In genomic region chr2:70248145-70248809, GRCh38 we compare ENCODE assay signal across 1 cellular context.
A peak's percentile ranks its signal among the peaks of the same experiment; 100 is the strongest.
TF ChIP-seq lines count a peak whose summit lies in the region.

A gene with protein sequence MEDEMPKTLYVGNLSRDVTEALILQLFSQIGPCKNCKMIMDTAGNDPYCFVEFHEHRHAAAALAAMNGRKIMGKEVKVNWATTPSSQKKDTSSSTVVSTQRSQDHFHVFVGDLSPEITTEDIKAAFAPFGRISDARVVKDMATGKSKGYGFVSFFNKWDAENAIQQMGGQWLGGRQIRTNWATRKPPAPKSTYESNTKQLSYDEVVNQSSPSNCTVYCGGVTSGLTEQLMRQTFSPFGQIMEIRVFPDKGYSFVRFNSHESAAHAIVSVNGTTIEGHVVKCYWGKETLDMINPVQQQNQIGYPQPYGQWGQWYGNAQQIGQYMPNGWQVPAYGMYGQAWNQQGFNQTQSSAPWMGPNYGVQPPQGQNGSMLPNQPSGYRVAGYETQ (minus strand): TSS chr2:70248628. CDS start chr2:70248430, 198 bp downstream.

TF ChIP-seq in HEK293, 187 proteins besides CTCF, POLR2A, EP300 and RAD21 (continued from another document and continues in another):
- TF ChIP-seq REST (tag by site-specific recombination; IDR thresholded peaks at IDR 0.05) (0 out of 2 replicates have a peak, but pooled peaks have one; percentile 15), ZNF248 (tag by site-specific recombination; IDR thresholded peaks at IDR 0.05) (no peak), EGR2 (tag by site-specific recombination; IDR thresholded peaks at IDR 0.05; ENCODE audit: low read depth) (no peak), INSM2 (tag by site-specific recombination; IDR thresholded peaks at IDR 0.05) (no peak), ZNF513 (tag by site-specific recombination; IDR thresholded peaks at IDR 0.05) (no peak), ZNF19 (tag by site-specific recombination; IDR thresholded peaks at IDR 0.05; ENCODE audit: low read depth) (no peak), ZNF302 (tag by site-specific recombination; IDR thresholded peaks at IDR 0.05; ENCODE audit: low read depth) (no peak), ZNF18 (tag by site-specific recombination; IDR thresholded peaks at IDR 0.05) (no peak), ZNF132 (tag by site-specific recombination; IDR thresholded peaks at IDR 0.05; ENCODE audit: borderline replicate concordance) (no peak), ZNF175 (tag by site-specific recombination; IDR thresholded peaks at IDR 0.05) (no peak), ZBTB7A (tag by site-specific recombination; IDR thresholded peaks at IDR 0.05; ENCODE audit: low read depth) (0 out of 2 replicates have a peak, but pooled peaks have one; percentile 56), KLF7 (tag by site-specific recombination; IDR thresholded peaks at IDR 0.05; ENCODE audit: borderline replicate concordance) (no peak; the same call in 1 of the 2 replicates), GLIS2 (tag by site-specific recombination; IDR thresholded peaks at IDR 0.05) (no peak), OSR2 (tag by site-specific recombination; IDR thresholded peaks at IDR 0.05) (no peak), ZNF510 (tag by site-specific recombination; IDR thresholded peaks at IDR 0.05; ENCODE audit: insufficient replicate concordance) (no peak), MEIS1 (CRISPR knock-in tag; IDR thresholded peaks at IDR 0.05; ENCODE audit: borderline replicate concordance) (no peak), ZNF654 (tag by site-specific recombination; IDR thresholded peaks at IDR 0.05; ENCODE audit: low read depth) (no peak), ZNF24 (tag by site-specific recombination; IDR thresholded peaks at IDR 0.05) (0 out of 2 replicates have a peak, but pooled peaks have one; percentile 14), ZFP41 (tag by site-specific recombination; IDR thresholded peaks at IDR 0.05; ENCODE audit: borderline replicate concordance) (no peak), MZF1 (tag by site-specific recombination; IDR thresholded peaks at IDR 0.05; ENCODE audit: borderline replicate concordance) (no peak), ZNF76 (tag by site-specific recombination; IDR thresholded peaks at IDR 0.05; ENCODE audit: borderline replicate concordance, low read depth) (no peak), ZNF362 (tag by site-specific recombination; IDR thresholded peaks at IDR 0.05) (no peak), PRDM4 (tag by site-specific recombination; IDR thresholded peaks at IDR 0.05) (0 out of 2 replicates have a peak, but pooled peaks have one; percentile 10), ZNF621 (tag by site-specific recombination; IDR thresholded peaks at IDR 0.05) (no peak), HOXC10 (CRISPR knock-in tag; IDR thresholded peaks at IDR 0.05) (no peak), ZNF274 (IDR thresholded peaks at IDR 0.05; ENCODE audit: low read length) (no peak), ZNF274 (tag by site-specific recombination; IDR thresholded peaks at IDR 0.05; ENCODE audit: borderline replicate concordance) (no peak)
- TF ChIP-seq, protein P1, sequence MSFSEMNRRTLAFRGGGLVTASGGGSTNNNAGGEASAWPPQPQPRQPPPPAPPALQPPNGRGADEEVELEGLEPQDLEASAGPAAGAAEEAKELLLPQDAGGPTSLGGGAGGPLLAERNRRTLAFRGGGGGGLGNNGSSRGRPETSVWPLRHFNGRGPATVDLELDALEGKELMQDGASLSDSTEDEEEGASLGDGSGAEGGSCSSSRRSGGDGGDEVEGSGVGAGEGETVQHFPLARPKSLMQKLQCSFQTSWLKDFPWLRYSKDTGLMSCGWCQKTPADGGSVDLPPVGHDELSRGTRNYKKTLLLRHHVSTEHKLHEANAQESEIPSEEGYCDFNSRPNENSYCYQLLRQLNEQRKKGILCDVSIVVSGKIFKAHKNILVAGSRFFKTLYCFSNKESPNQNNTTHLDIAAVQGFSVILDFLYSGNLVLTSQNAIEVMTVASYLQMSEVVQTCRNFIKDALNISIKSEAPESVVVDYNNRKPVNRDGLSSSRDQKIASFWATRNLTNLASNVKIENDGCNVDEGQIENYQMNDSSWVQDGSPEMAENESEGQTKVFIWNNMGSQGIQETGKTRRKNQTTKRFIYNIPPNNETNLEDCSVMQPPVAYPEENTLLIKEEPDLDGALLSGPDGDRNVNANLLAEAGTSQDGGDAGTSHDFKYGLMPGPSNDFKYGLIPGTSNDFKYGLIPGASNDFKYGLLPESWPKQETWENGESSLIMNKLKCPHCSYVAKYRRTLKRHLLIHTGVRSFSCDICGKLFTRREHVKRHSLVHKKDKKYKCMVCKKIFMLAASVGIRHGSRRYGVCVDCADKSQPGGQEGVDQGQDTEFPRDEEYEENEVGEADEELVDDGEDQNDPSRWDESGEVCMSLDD (tag by site-specific recombination; IDR thresholded peaks at IDR 0.05) = no peak
- TF ChIP-seq, protein P2, sequence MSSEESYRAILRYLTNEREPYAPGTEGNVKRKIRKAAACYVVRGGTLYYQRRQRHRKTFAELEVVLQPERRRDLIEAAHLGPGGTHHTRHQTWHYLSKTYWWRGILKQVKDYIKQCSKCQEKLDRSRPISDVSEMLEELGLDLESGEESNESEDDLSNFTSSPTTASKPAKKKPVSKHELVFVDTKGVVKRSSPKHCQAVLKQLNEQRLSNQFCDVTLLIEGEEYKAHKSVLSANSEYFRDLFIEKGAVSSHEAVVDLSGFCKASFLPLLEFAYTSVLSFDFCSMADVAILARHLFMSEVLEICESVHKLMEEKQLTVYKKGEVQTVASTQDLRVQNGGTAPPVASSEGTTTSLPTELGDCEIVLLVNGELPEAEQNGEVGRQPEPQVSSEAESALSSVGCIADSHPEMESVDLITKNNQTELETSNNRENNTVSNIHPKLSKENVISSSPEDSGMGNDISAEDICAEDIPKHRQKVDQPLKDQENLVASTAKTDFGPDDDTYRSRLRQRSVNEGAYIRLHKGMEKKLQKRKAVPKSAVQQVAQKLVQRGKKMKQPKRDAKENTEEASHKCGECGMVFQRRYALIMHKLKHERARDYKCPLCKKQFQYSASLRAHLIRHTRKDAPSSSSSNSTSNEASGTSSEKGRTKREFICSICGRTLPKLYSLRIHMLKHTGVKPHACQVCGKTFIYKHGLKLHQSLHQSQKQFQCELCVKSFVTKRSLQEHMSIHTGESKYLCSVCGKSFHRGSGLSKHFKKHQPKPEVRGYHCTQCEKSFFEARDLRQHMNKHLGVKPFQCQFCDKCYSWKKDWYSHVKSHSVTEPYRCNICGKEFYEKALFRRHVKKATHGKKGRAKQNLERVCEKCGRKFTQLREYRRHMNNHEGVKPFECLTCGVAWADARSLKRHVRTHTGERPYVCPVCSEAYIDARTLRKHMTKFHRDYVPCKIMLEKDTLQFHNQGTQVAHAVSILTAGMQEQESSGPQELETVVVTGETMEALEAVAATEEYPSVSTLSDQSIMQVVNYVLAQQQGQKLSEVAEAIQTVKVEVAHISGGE (tag by site-specific recombination; conservative IDR thresholded peaks at IDR 0.05; ENCODE audit: low read depth) = no peak
- TF ChIP-seq, protein P3, sequence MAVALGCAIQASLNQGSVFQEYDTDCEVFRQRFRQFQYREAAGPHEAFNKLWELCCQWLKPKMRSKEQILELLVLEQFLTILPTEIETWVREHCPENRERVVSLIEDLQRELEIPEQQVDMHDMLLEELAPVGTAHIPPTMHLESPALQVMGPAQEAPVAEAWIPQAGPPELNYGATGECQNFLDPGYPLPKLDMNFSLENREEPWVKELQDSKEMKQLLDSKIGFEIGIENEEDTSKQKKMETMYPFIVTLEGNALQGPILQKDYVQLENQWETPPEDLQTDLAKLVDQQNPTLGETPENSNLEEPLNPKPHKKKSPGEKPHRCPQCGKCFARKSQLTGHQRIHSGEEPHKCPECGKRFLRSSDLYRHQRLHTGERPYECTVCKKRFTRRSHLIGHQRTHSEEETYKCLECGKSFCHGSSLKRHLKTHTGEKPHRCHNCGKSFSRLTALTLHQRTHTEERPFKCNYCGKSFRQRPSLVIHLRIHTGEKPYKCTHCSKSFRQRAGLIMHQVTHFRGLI (tag by site-specific recombination; IDR thresholded peaks at IDR 0.05) = no peak
- TF ChIP-seq, protein P4, sequence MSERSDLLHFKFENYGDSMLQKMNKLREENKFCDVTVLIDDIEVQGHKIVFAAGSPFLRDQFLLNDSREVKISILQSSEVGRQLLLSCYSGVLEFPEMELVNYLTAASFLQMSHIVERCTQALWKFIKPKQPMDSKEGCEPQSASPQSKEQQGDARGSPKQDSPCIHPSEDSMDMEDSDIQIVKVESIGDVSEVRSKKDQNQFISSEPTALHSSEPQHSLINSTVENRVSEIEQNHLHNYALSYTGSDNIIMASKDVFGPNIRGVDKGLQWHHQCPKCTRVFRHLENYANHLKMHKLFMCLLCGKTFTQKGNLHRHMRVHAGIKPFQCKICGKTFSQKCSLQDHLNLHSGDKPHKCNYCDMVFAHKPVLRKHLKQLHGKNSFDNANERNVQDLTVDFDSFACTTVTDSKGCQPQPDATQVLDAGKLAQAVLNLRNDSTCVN (tag by site-specific recombination; optimal IDR thresholded peaks at IDR 0.05) = peak; percentile 26
